8 cellular contexts compared by ENCODE assay signal in genomic region chr11:96075532-96075959, GRCh38.
DNase-seq lines count a peak whose midpoint lies in the region; ATAC-seq and TF ChIP-seq lines count a peak whose summit lies in the region.

No MANE protein-coding gene starts in this region.

- no peak overlapping the region for H3K4me3 ChIP-seq in brain microvascular endothelial cell (ENCODE audit: low read depth, low read length)

- peak overlapping the region; percentile 74 for H3K27ac Mint-ChIP-seq in activated CD8-positive, alpha-beta memory T cell treated with anti-CD3 and anti-CD28 coated beads, Interleukin-2, amount 10 ng/mL, durations not matched to agents 7 days and 5 days
- peak overlapping the region; percentile 85 for H3K27ac Mint-ChIP-seq in activated naive CD8-positive, alpha-beta T cell treated with anti-CD3 and anti-CD28 coated beads for 36 hours

- H3K4me3 Mint-ChIP-seq in activated CD8-positive, alpha-beta memory T cell treated with anti-CD3 and anti-CD28 coated beads, Interleukin-2, amount 10 ng/mL, durations not matched to agents 7 days and 5 days, result peak overlapping the region; percentile 34
- peak overlapping the region; percentile 47 for H3K4me3 Mint-ChIP-seq in activated naive CD8-positive, alpha-beta T cell treated with anti-CD3 and anti-CD28 coated beads for 36 hours

- no peaks in the 10 kb centered on the region for H3K9me3 Mint-ChIP-seq in activated CD8-positive, alpha-beta memory T cell treated with anti-CD3 and anti-CD28 coated beads, Interleukin-2, amount 10 ng/mL, durations not matched to agents 7 days and 5 days (ENCODE audit: low read depth)
- peaks cover 1% of the 10 kb centered on the region for H3K9me3 Mint-ChIP-seq in activated naive CD8-positive, alpha-beta T cell treated with anti-CD3 and anti-CD28 coated beads for 36 hours

- no peaks in the 10 kb centered on the region for H3K36me3 ChIP-seq in brain microvascular endothelial cell (replicated peaks)

- in situ Hi-C loops in brain microvascular endothelial cell (cut with HindIII; ENCODE audit: low pct_ligation_motif_present, low sequenced_read_pairs), result no loop called here

- H3K27ac ChIP-seq in brain microvascular endothelial cell, result no peak overlapping the region

- H3K27me3 ChIP-seq in brain microvascular endothelial cell (replicated peaks), result no peaks in the 10 kb centered on the region

- CTCF ChIA-PET in activated CD8-positive, alpha-beta memory T cell treated with anti-CD3 and anti-CD28 coated beads, Interleukin-2, amount 10 ng/mL, durations not matched to agents 7 days and 5 days (lab: Charles Lee), result interaction anchor here (0.6 to 1.9 kb wide), 5 partner anchors 20 to 268 kb away, joined by 3 to 12 read pairs (median 4); partner anchors contain the start of gene MAML2

- H3K36me3 Mint-ChIP-seq in activated CD8-positive, alpha-beta memory T cell treated with anti-CD3 and anti-CD28 coated beads, Interleukin-2, amount 10 ng/mL, durations not matched to agents 7 days and 5 days, result peaks cover 11% of the 10 kb centered on the region
- H3K36me3 Mint-ChIP-seq in activated naive CD8-positive, alpha-beta T cell treated with anti-CD3 and anti-CD28 coated beads for 36 hours, result peaks cover 47% of the 10 kb centered on the region

- H3K27me3 Mint-ChIP-seq in activated CD8-positive, alpha-beta memory T cell treated with anti-CD3 and anti-CD28 coated beads, Interleukin-2, amount 10 ng/mL, durations not matched to agents 7 days and 5 days, result no peaks in the 10 kb centered on the region
- no peaks in the 10 kb centered on the region for H3K27me3 Mint-ChIP-seq in activated naive CD8-positive, alpha-beta T cell treated with anti-CD3 and anti-CD28 coated beads for 36 hours

- no peak for TF ChIP-seq CTCF in brain microvascular endothelial cell (IDR thresholded peaks at IDR 0.05; ENCODE audit: low read depth, low read length, missing control alignments)

- H3K4me1 Mint-ChIP-seq in activated CD8-positive, alpha-beta memory T cell treated with anti-CD3 and anti-CD28 coated beads, Interleukin-2, amount 10 ng/mL, durations not matched to agents 7 days and 5 days, result peaks cover 37% of the 10 kb centered on the region
- H3K4me1 Mint-ChIP-seq in activated naive CD8-positive, alpha-beta T cell treated with anti-CD3 and anti-CD28 coated beads for 36 hours, result peaks cover 62% of the 10 kb centered on the region

- peak; percentile 57 for ATAC-seq in activated CD8-positive, alpha-beta memory T cell treated with anti-CD3 and anti-CD28 coated beads, Interleukin-2, amount 10 ng/mL, durations not matched to agents 7 days and 5 days
- peak; percentile 72 for ATAC-seq in HG02938 (IDR thresholded peaks at IDR 0.05; ENCODE audit: unreplicated experiment)
- ATAC-seq in stimulated activated naive CD8-positive, alpha-beta T cell treated with anti-CD3 and anti-CD28 coated beads, Interleukin-15, Interleukin-2, amounts not matched to agents 100 U/mL and 50 U/mL, for 24 hours, result peak; percentile 94

- DNase-seq in activated CD8-positive, alpha-beta memory T cell treated with anti-CD3 and anti-CD28 coated beads, Interleukin-2, amount 10 ng/mL, durations not matched to agents 7 days and 5 days, result no peak
- DNase-seq in activated CD8-positive, alpha-beta memory T cell treated with anti-CD3 and anti-CD28 coated beads for 24 hours, result no peak
- DNase-seq in activated naive CD8-positive, alpha-beta T cell treated with anti-CD3 and anti-CD28 coated beads for 36 hours, result peak; percentile 19
- DNase-seq in stimulated activated naive CD8-positive, alpha-beta T cell treated with anti-CD3 and anti-CD28 coated beads, Interleukin-15, Interleukin-2, amounts not matched to agents 100 U/mL and 50 U/mL, for 24 hours, result peak; percentile 45
- DNase-seq in NCI-H2196 treated with DMSO at 0.1 percent for 48 hours (lab: John Stamatoyannopoulos, UW; ENCODE audit: unreplicated experiment) (no peak), brain microvascular endothelial cell (no peak), globus pallidus (ENCODE audit: low spot score) (no peak)

Comparison
In these comparisons a context has a peak if more than half of its experiments do, and no peak if none do; other contexts are left out.
1. DNase-seq: peak in activated naive CD8-positive, alpha-beta T cell treated with anti-CD3 and anti-CD28 coated beads for 36 hours (single experiment) and stimulated activated naive CD8-positive, alpha-beta T cell treated with anti-CD3 and anti-CD28 coated beads, Interleukin-15, Interleukin-2, amounts not matched to agents 100 U/mL and 50 U/mL, for 24 hours (single experiment); none in activated CD8-positive, alpha-beta memory T cell treated with anti-CD3 and anti-CD28 coated beads, Interleukin-2, amount 10 ng/mL, durations not matched to agents 7 days and 5 days (single experiment), activated CD8-positive, alpha-beta memory T cell treated with anti-CD3 and anti-CD28 coated beads for 24 hours (single experiment), NCI-H2196 treated with DMSO at 0.1 percent for 48 hours (single experiment), brain microvascular endothelial cell (single experiment) and globus pallidus (single experiment).
2. Peak in every context shown above with its lines, with median percentiles within 50 percentile points of each other: ATAC-seq.